1 cellular context compared by ENCODE assay signal in genomic region chr15:92884813-92885461, GRCh38.
A peak's percentile ranks its signal among the peaks of the same experiment; 100 is the strongest.
TF ChIP-seq lines count a peak whose summit lies in the region.

No MANE protein-coding gene starts in this region.

TF ChIP-seq in GM12878, 131 proteins besides CTCF, POLR2A, EP300 and RAD21 (continued from another document):
- TF ChIP-seq E2F8 (IDR thresholded peaks at IDR 0.05; ENCODE audit: low read depth, partially characterized antibody) (no peak), CHD1 (IDR thresholded peaks at IDR 0.05; ENCODE audit: low read depth, low read length) (peak; percentile 31; the same call in 1 of the 2 replicates), NFYA (IDR thresholded peaks at IDR 0.05; ENCODE audit: borderline replicate concordance, low read depth, low read length) (no peak), POLR2AphosphoS2 (IDR thresholded peaks at IDR 0.05; ENCODE audit: low read depth, low read length) (0 out of 2 replicates have a peak, but pooled peaks have one; percentile 38), MXI1 (IDR thresholded peaks at IDR 0.05; ENCODE audit: low read depth, low read length) (peak; percentile 42), HSF1 (IDR thresholded peaks at IDR 0.05; ENCODE audit: low read depth, low read length) (no peak)
